ENCODE assay signal across 17 cellular contexts in genomic region chr22:45187891-45188290, GRCh38.
"Had no signal": no experiment of that assay in that cellular context is flagged by ENCODE, and none has a peak within 500 bp of the region (broad histone marks: within the 10 kb centered on the region; RNA-seq: fewer than 3 reads in every experiment).

No MANE protein-coding gene starts in this region.

- FAIRE-seq: urothelium cell line had no signal

- H3K27me3 Mint-ChIP-seq: stimulated activated memory B cell treated with anti-CD40 and anti-IgM and Interleukin-4, amounts not matched to agents 10 μg/mL and 1 μg/mL and 100 μg/mL, for 72 hours; T-helper 17 cell had no signal

- H3K4me1 ChIP-seq: breast epithelium, lower lobe of right lung had no signal

- H3K9me3 Mint-ChIP-seq: stimulated activated memory B cell treated with anti-CD40 and anti-IgM and Interleukin-4, amounts not matched to agents 10 μg/mL and 1 μg/mL and 100 μg/mL, for 72 hours had no signal

- H3K4me1 Mint-ChIP-seq: stimulated activated memory B cell treated with anti-CD40 and anti-IgM and Interleukin-4, amounts not matched to agents 10 μg/mL and 1 μg/mL and 100 μg/mL, for 72 hours had no signal

- H3K27ac Mint-ChIP-seq: activated CD8-positive, alpha-beta T cell treated with anti-CD3 and anti-CD28 coated beads, Interleukin-2, amount 10 ng/mL, durations not matched to agents 7 days and 5 days; stimulated activated memory B cell treated with anti-CD40 and anti-IgM and Interleukin-4, amounts not matched to agents 10 μg/mL and 1 μg/mL and 100 μg/mL, for 72 hours had no signal

- H3K9me3 ChIP-seq: breast epithelium, heart left ventricle, lower lobe of right lung, thyroid gland had no signal

- H3K27me3 ChIP-seq: breast epithelium, heart left ventricle, thyroid gland had no signal

- H3K4me3 ChIP-seq: breast epithelium, heart left ventricle, lower lobe of right lung, thyroid gland had no signal

- H3K4me3 Mint-ChIP-seq: activated CD8-positive, alpha-beta T cell treated with anti-CD3 and anti-CD28 coated beads, Interleukin-2, amount 10 ng/mL, durations not matched to agents 7 days and 5 days; stimulated activated memory B cell treated with anti-CD40 and anti-IgM and Interleukin-4, amounts not matched to agents 10 μg/mL and 1 μg/mL and 100 μg/mL, for 72 hours; T-helper 17 cell had no signal

- H3K27ac ChIP-seq: breast epithelium, heart left ventricle, lower lobe of right lung had no signal

- DNase-seq: activated CD4-positive, alpha-beta T cell treated with anti-CD3 and anti-CD28 coated beads for 48 hours; activated CD8-positive, alpha-beta T cell treated with anti-CD3 and anti-CD28 coated beads, Interleukin-2, amount 10 ng/mL, durations not matched to agents 7 days and 5 days; activated naive CD4-positive, alpha-beta T cell treated with Interleukin-2 at 50 U/mL for 16 hours; aorta; cerebellar nuclear complex; effector memory CD4-positive, alpha-beta T cell; heart left ventricle; left colon; lower lobe of right lung; retina; stimulated activated CD4-positive, alpha-beta T cell treated with anti-CD3 and anti-CD28 coated beads, Interleukin-12 subunit alpha, Interleukin-12 subunit beta, amount 100 ng/mL, for 4 hours; stimulated activated CD4-positive, alpha-beta T cell treated with anti-CD3 and anti-CD28 coated beads, Interleukin-2, amount 100 ng/mL, for 24 hours; T-helper 17 cell; thyroid gland had no signal

- ATAC-seq: activated CD8-positive, alpha-beta T cell treated with anti-CD3 and anti-CD28 coated beads, Interleukin-2, amount 10 ng/mL, durations not matched to agents 7 days and 5 days; heart left ventricle; left colon; lower lobe of right lung; stimulated activated memory B cell treated with anti-CD40 and anti-IgM and Interleukin-4, amounts not matched to agents 10 μg/mL and 1 μg/mL and 100 μg/mL, for 72 hours; T-helper 17 cell had no signal

- H3K36me3 ChIP-seq: breast epithelium had no signal
